Comparison of ENCODE assay signal across 2 cellular contexts in genomic region chr6:14053776-14054175, GRCh38.
TF ChIP-seq lines count a peak whose summit lies in the region.

No MANE protein-coding gene starts in this region.

TF ChIP-seq in IMR-90, 13 proteins besides CTCF, POLR2A, EP300 and RAD21 (continued from another document):
- peak; percentile 34; the same call in 1 of the 2 replicates for TF ChIP-seq CEBPB (IDR thresholded peaks at IDR 0.05; ENCODE audit: low read depth, low read length)

TF ChIP-seq in K562, 482 proteins besides CTCF, POLR2A, EP300 and RAD21 (continued from another document):
- TF ChIP-seq MTF1 (CRISPR knock-in tag; IDR thresholded peaks at IDR 0.05; ENCODE audit: borderline replicate concordance), result no peak
- TF ChIP-seq NKRF (IDR thresholded peaks at IDR 0.05; ENCODE audit: borderline replicate concordance), result no peak
- no peak for TF ChIP-seq KLF13 (tag; IDR thresholded peaks at IDR 0.05; ENCODE audit: borderline replicate concordance, low read depth)
- no peak for TF ChIP-seq ZNF41 (CRISPR knock-in tag; conservative IDR thresholded peaks at IDR 0.05)
- TF ChIP-seq HDAC3 (IDR thresholded peaks at IDR 0.05; ENCODE audit: borderline replicate concordance, partially characterized antibody), result no peak
- TF ChIP-seq ZNF695 (CRISPR knock-in tag; IDR thresholded peaks at IDR 0.05), result no peak
- no peak for TF ChIP-seq PHTF2 (CRISPR knock-in tag; IDR thresholded peaks at IDR 0.05)
- TF ChIP-seq MAX (CRISPR knock-in tag; IDR thresholded peaks at IDR 0.05), result no peak
- no peak for TF ChIP-seq RUNX1 (IDR thresholded peaks at IDR 0.05; ENCODE audit: low read depth)
- TF ChIP-seq REST (CRISPR knock-in tag; IDR thresholded peaks at IDR 0.05; ENCODE audit: low read depth), result no peak
- TF ChIP-seq CBFA2T2 (conservative IDR thresholded peaks at IDR 0.05), result no peak
- no peak for TF ChIP-seq MEF2A (IDR thresholded peaks at IDR 0.05; ENCODE audit: control insufficient read depth, low read depth, low read length)
- TF ChIP-seq MEF2D (tag; conservative IDR thresholded peaks at IDR 0.05; ENCODE audit: low read depth), result no peak
- no peak for TF ChIP-seq TAF15 (IDR thresholded peaks at IDR 0.05; ENCODE audit: low read depth, low read length)
- peak; percentile 33; the same call in 1 of the 2 replicates for TF ChIP-seq MAFG (tag; conservative IDR thresholded peaks at IDR 0.05)
- no peak for TF ChIP-seq CBFA2T3 (IDR thresholded peaks at IDR 0.05)
- no peak for TF ChIP-seq TAF7 (tag; IDR thresholded peaks at IDR 0.05)
- TF ChIP-seq C11orf30 (IDR thresholded peaks at IDR 0.05; ENCODE audit: low read depth), result 0 out of 2 replicates have a peak, but pooled peaks have one; percentile 15
- TF ChIP-seq FOXP4 (CRISPR knock-in tag; IDR thresholded peaks at IDR 0.05; ENCODE audit: borderline replicate concordance), result no peak
- TF ChIP-seq ZNF77 (CRISPR knock-in tag; IDR thresholded peaks at IDR 0.05), result no peak
- TF ChIP-seq NFE2 (IDR thresholded peaks at IDR 0.05; ENCODE audit: low read depth), result peak; percentile 18; the same call in 1 of the 2 replicates
- TF ChIP-seq ELK1 (CRISPR knock-in tag; IDR thresholded peaks at IDR 0.05), result no peak
- TF ChIP-seq ZNF717 (CRISPR knock-in tag; IDR thresholded peaks at IDR 0.05), result no peak
- no peak for TF ChIP-seq ZSCAN32 (CRISPR knock-in tag; IDR thresholded peaks at IDR 0.05)
- no peak for TF ChIP-seq ZNF146 (CRISPR knock-in tag; IDR thresholded peaks at IDR 0.05; ENCODE audit: unreplicated experiment)
- TF ChIP-seq CREBBP (IDR thresholded peaks at IDR 0.05; ENCODE audit: low read depth, low read length), result no peak
- TF ChIP-seq ZNF316 (IDR thresholded peaks at IDR 0.05), result peak; percentile 55; the same call in 1 of the 2 replicates
- TF ChIP-seq CGGBP1 (CRISPR knock-in tag; IDR thresholded peaks at IDR 0.05), result no peak
- TF ChIP-seq NELFE (IDR thresholded peaks at IDR 0.05; ENCODE audit: insufficient read depth, insufficient read length), result no peak
- no peak for TF ChIP-seq ZNF140 (CRISPR knock-in tag; IDR thresholded peaks at IDR 0.05)
- no peak for TF ChIP-seq TCFL5 (CRISPR knock-in tag; conservative IDR thresholded peaks at IDR 0.05)
- TF ChIP-seq ZNF134 (CRISPR knock-in tag; conservative IDR thresholded peaks at IDR 0.05), result no peak
- no peak for TF ChIP-seq HOMEZ (CRISPR knock-in tag; IDR thresholded peaks at IDR 0.05)
- 0 out of 2 replicates have a peak, but pooled peaks have one; percentile 19 for TF ChIP-seq ATF3 (IDR thresholded peaks at IDR 0.05)
- no peak for TF ChIP-seq ATF3 (CRISPR knock-in tag; conservative IDR thresholded peaks at IDR 0.05)
